ENCODE assay signal across 16 cellular contexts in genomic region chr6:89139509-89140346, GRCh38. TPM values are rescaled to one million over a fixed set of nuclear protein-coding genes. Genes with fewer than 3 reads are reported as not detected.
DNase-seq lines count a peak whose midpoint lies in the region; ATAC-seq and TF ChIP-seq lines count a peak whose summit lies in the region.
"Had no signal": no experiment of that assay in that cellular context is flagged by ENCODE, and none has a peak within 500 bp of the region (broad histone marks: within the 10 kb centered on the region; RNA-seq: fewer than 3 reads in every experiment).

No MANE protein-coding gene starts in this region.

- peaks cover 28% of the 10 kb centered on the region for H3K4me1 ChIP-seq in Caco-2
- H3K4me1 ChIP-seq: upper lobe of left lung had no signal

- no peaks in the 10 kb centered on the region for H3K27me3 ChIP-seq in Caco-2 (replicated peaks; ENCODE audit: control insufficient read depth, insufficient read depth, low read length)
- H3K27me3 ChIP-seq: SJCRH30, upper lobe of left lung had no signal

- H3K9me3 Mint-ChIP-seq in Caco-2 (ENCODE audit: unreplicated experiment) = no peaks in the 10 kb centered on the region
- H3K9me3 Mint-ChIP-seq in chondrocyte (ENCODE audit: low read depth) = no peaks in the 10 kb centered on the region
- H3K9me3 Mint-ChIP-seq in osteocyte (ENCODE audit: unreplicated experiment) = no peaks in the 10 kb centered on the region
- H3K9me3 Mint-ChIP-seq in activated T-cell treated with anti-CD3 and anti-CD28 coated beads, Interleukin-2, amount 50 U/mL, for 4 hours = no peaks in the 10 kb centered on the region
- H3K9me3 Mint-ChIP-seq: activated T-helper 17 cell treated with anti-CD3 and anti-CD28 coated beads, Interleukin-2, amount 50 U/mL, for 72 hours; naive thymus-derived CD4-positive, alpha-beta T cell had no signal

- BruUV-seq in Caco-2 (replicated peaks; lab: Mats Ljungman, UMichigan) = TSS peak; percentile 65

- DNase-seq in Caco-2 (peak; percentile 45 to 62), M059J (ENCODE audit: low read depth) (peak; percentile 36), chondrocyte (ENCODE audit: low spot score) (no peak), osteocyte (ENCODE audit: extremely low spot score, unreplicated experiment) (no peak), left ventricle myocardium superior (no peak), lower leg skin (ENCODE audit: low spot score in 2 of 2) (no peak), posterior cingulate gyrus (no peak)
- no peak for DNase-seq in activated T-cell treated with anti-CD3 and anti-CD28 coated beads, Interleukin-2, amount 50 U/mL, for 4 hours
- DNase-seq: activated CD4-positive, alpha-beta T cell treated with anti-CD3 and anti-CD28 coated beads, Interleukin-2, amount 50 U/mL, for 4 hours; amygdala; naive thymus-derived CD4-positive, alpha-beta T cell; NCI-H2171 treated with DMSO at 0.1 percent for 48 hours; SJCRH30; upper lobe of left lung had no signal

- TF ChIP-seq CTCF in Caco-2 (IDR thresholded peaks at IDR 0.05; ENCODE audit: insufficient read depth in 1 of 2, low read depth in 1 of 2, low read length in 1 of 2, severe bottlenecking in 1 of 2, unreplicated experiment in 1 of 2) = no peak
- no peak for TF ChIP-seq CTCF in chondrocyte (IDR thresholded peaks at IDR 0.05)
- TF ChIP-seq CTCF in osteocyte (IDR thresholded peaks at IDR 0.05) = no peak
- no peak for TF ChIP-seq CTCF in lower leg skin (IDR thresholded peaks at IDR 0.05)

- no peak overlapping the region for H3K4me3 ChIP-seq in Caco-2 (ENCODE audit: low read depth, low read length)
- no peak overlapping the region for H3K4me3 ChIP-seq in lower leg skin (ENCODE audit: low read depth, poor library complexity, severe bottlenecking)
- H3K4me3 ChIP-seq: coronary artery, SJCRH30, upper lobe of left lung had no signal

- intact Hi-C loops in Caco-2 (cut with micrococcal nuclease; ENCODE audit: unreplicated experiment) = loop anchor here (2.0 kb wide), 2 partner anchors 17 to 59 kb away; partner anchors contain the start of gene PNRC1
- intact Hi-C loops in left ventricle myocardium superior (cut with micrococcal nuclease) = no loop called here
- intact Hi-C loops in lower leg skin (cut with DNase I; ENCODE audit: low total_unique reads) = no loop called here
- intact Hi-C loops in posterior cingulate gyrus (cut with DNase I) = no loop called here

- no peak for ATAC-seq in left ventricle myocardium superior
- no peak for ATAC-seq in activated T-cell treated with anti-CD3 and anti-CD28 coated beads, Interleukin-2, amount 50 U/mL, for 4 hours
- ATAC-seq: activated T-helper 17 cell treated with anti-CD3 and anti-CD28 coated beads, Interleukin-2, amount 50 U/mL, for 72 hours; naive thymus-derived CD4-positive, alpha-beta T cell had no signal

- H3K27me3 Mint-ChIP-seq in Caco-2 (ENCODE audit: insufficient read depth, unreplicated experiment) (no peaks in the 10 kb centered on the region), chondrocyte (ENCODE audit: low read depth) (no peaks in the 10 kb centered on the region), osteocyte (ENCODE audit: unreplicated experiment) (no peaks in the 10 kb centered on the region)
- H3K27me3 Mint-ChIP-seq in activated T-cell treated with anti-CD3 and anti-CD28 coated beads, Interleukin-2, amount 50 U/mL, for 4 hours (ENCODE audit: low read depth) = no peaks in the 10 kb centered on the region
- H3K27me3 Mint-ChIP-seq: activated T-helper 17 cell treated with anti-CD3 and anti-CD28 coated beads, Interleukin-2, amount 50 U/mL, for 72 hours had no signal

- no peaks in the 10 kb centered on the region for H3K9me3 ChIP-seq in Caco-2
- H3K9me3 ChIP-seq: SJCRH30, upper lobe of left lung had no signal

- no peak for TF ChIP-seq POLR2A in lower leg skin (IDR thresholded peaks at IDR 0.05)

- POLR2A ChIA-PET in Caco-2 (lab: Charles Lee) = interaction anchor here (1.4 kb wide), 1 partner anchor 59 kb away, joined by 5 read pairs; the partner anchor contains the start of gene PNRC1

- H3K36me3 Mint-ChIP-seq in Caco-2 (ENCODE audit: insufficient read depth, unreplicated experiment) (no peaks in the 10 kb centered on the region), chondrocyte (ENCODE audit: low read depth) (no peaks in the 10 kb centered on the region), osteocyte (ENCODE audit: unreplicated experiment) (no peaks in the 10 kb centered on the region)
- no peaks in the 10 kb centered on the region for H3K36me3 Mint-ChIP-seq in activated T-cell treated with anti-CD3 and anti-CD28 coated beads, Interleukin-2, amount 50 U/mL, for 4 hours (ENCODE audit: insufficient read depth)
- H3K36me3 Mint-ChIP-seq: naive thymus-derived CD4-positive, alpha-beta T cell had no signal

- H3K4me3 Mint-ChIP-seq in Caco-2 (ENCODE audit: unreplicated experiment) = peak overlapping the region; percentile 48
- no peak overlapping the region for H3K4me3 Mint-ChIP-seq in chondrocyte (ENCODE audit: unreplicated experiment)
- H3K4me3 Mint-ChIP-seq in osteocyte (ENCODE audit: unreplicated experiment) = no peak overlapping the region
- no peak overlapping the region for H3K4me3 Mint-ChIP-seq in activated T-cell treated with anti-CD3 and anti-CD28 coated beads, Interleukin-2, amount 50 U/mL, for 4 hours
- H3K4me3 Mint-ChIP-seq: activated T-helper 17 cell treated with anti-CD3 and anti-CD28 coated beads, Interleukin-2, amount 50 U/mL, for 72 hours; naive thymus-derived CD4-positive, alpha-beta T cell had no signal

- H3K27ac Mint-ChIP-seq in Caco-2 (ENCODE audit: unreplicated experiment) (peak overlapping the region; percentile 77), chondrocyte (ENCODE audit: unreplicated experiment) (peak overlapping the region; percentile 68), osteocyte (ENCODE audit: unreplicated experiment) (peak overlapping the region; percentile 45)
- H3K27ac Mint-ChIP-seq: activated T-helper 17 cell treated with anti-CD3 and anti-CD28 coated beads, Interleukin-2, amount 50 U/mL, for 72 hours had no signal

- CTCF ChIA-PET in Caco-2 (lab: Charles Lee) = interaction anchor here (0.6 to 1.2 kb wide), 3 partner anchors 23 to 157 kb away, joined by 3 to 4 read pairs (median 3); no protein-coding TSS in a partner anchor

- H3K36me3 ChIP-seq in Caco-2 (ENCODE audit: control insufficient read depth, insufficient read depth, low read length) = no peaks in the 10 kb centered on the region
- H3K36me3 ChIP-seq: SJCRH30, upper lobe of left lung had no signal

- H3K4me1 Mint-ChIP-seq in Caco-2 (ENCODE audit: low read depth, unreplicated experiment) (peaks cover 33% of the 10 kb centered on the region), chondrocyte (ENCODE audit: low read depth) (peaks cover 62% of the 10 kb centered on the region), osteocyte (ENCODE audit: unreplicated experiment) (peaks cover 47% of the 10 kb centered on the region)
- H3K4me1 Mint-ChIP-seq in activated T-cell treated with anti-CD3 and anti-CD28 coated beads, Interleukin-2, amount 50 U/mL, for 4 hours (ENCODE audit: low read depth) = peaks cover 4% of the 10 kb centered on the region
- H3K4me1 Mint-ChIP-seq: activated T-helper 17 cell treated with anti-CD3 and anti-CD28 coated beads, Interleukin-2, amount 50 U/mL, for 72 hours had no signal

- WGBS in lower leg skin, 2 donors = 66 to 75% methylated on average over 5 of the region's 5 CpGs

RNA-seq across cellular contexts. Expression of gene PM20D2, which starts 6.1 kb away (rescaled TPM):
- total RNA-seq in Caco-2 (2022) (26.8 and 27.9 TPM in 2 replicates), chondrocyte (6.2 to 9.8 TPM (median 6.3 TPM) in 3 replicates), osteocyte (7.9 and 9.2 TPM in 2 replicates), left ventricle myocardium superior (11.8 TPM), lower leg skin (10 to 100 TPM; 10.6 to 19.4 (median 15.7) TPM)
- 6.1 and 12.4 TPM in 2 replicates for total RNA-seq in M059J (2014; rRNA removed; shearing (Covaris generic))
- total RNA-seq in activated T-cell treated with anti-CD3 and anti-CD28 coated beads, Interleukin-2, amount 50 U/mL, for 4 hours = 10 to 100 TPM; 11.2 to 17.7 (median 14.4) TPM

RNA-seq across cellular contexts. Expression of gene SRSF12, which starts 21.9 kb away (rescaled TPM):
- total RNA-seq in Caco-2 (2022) (0.49 and 0.79 TPM in 2 replicates), chondrocyte (2.9 to 5.9 TPM (median 4.8 TPM) in 3 replicates), osteocyte (3.7 TPM in 2 replicates), left ventricle myocardium superior (0.07 TPM), lower leg skin (under 1 TPM in 1 of 4 donors, not detected in 3; 0.49 TPM)
- not detected in 2 replicates for total RNA-seq in M059J (2014; rRNA removed; shearing (Covaris generic))
- total RNA-seq in activated T-cell treated with anti-CD3 and anti-CD28 coated beads, Interleukin-2, amount 50 U/mL, for 4 hours = 1 to 10 TPM in 1 of 3 donors, under 1 TPM in 2; 0.11 to 1.3 (median 0.30) TPM

RNA-seq across cellular contexts. Expression of gene PNRC1, which starts 59.2 kb away (rescaled TPM):
- total RNA-seq in Caco-2 (2022) = 42.1 and 45.1 TPM in 2 replicates
- 20.3 and 31.1 TPM in 2 replicates for total RNA-seq in M059J (2014; rRNA removed; shearing (Covaris generic))
- total RNA-seq in chondrocyte = 104 to 115 TPM (median 111 TPM) in 3 replicates
- 157 and 160 TPM in 2 replicates for total RNA-seq in osteocyte
- 161 TPM for total RNA-seq in left ventricle myocardium superior
- 100 to 1,000 TPM; 197 to 362 (median 260) TPM for total RNA-seq in lower leg skin
- total RNA-seq in activated T-cell treated with anti-CD3 and anti-CD28 coated beads, Interleukin-2, amount 50 U/mL, for 4 hours = 10 to 100 TPM; 42.8 to 54.1 (median 48.3) TPM

Comparison
In these comparisons a context has a peak if more than half of its experiments do, and no peak if none do; other contexts are left out.
1. DNase-seq: peak in Caco-2 (2 of 2) and M059J (single experiment); none in chondrocyte (single experiment), osteocyte (single experiment), left ventricle myocardium superior (single experiment), lower leg skin (0 of 2), posterior cingulate gyrus (0 of 10) and activated T-cell treated with anti-CD3 and anti-CD28 coated beads, Interleukin-2, amount 50 U/mL, for 4 hours (single experiment).
2. Peak in every context shown above with its lines, with median percentiles within 50 percentile points of each other: H3K27ac Mint-ChIP-seq.